In the genomic region with DNA sequence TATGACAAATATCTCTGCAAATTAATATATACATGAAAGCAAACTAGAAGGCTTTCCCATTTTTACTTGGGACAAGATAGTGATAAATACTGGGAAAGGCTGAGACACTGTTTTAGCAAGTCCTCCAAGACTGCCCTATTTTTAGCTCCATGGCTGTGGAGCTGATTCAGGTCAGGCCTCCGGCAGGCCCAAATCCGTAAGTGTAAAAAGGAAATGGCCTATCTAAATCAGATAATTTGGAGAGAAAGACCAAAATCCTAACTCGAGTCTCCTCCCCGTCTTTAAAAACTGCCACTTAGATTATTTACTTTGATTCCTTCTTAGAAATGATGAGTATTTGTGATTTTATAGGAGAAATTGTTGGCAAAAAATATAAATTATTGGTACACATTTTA, we compare ENCODE assay signal across 8 cellular contexts. TPM values are rescaled to one million over a fixed set of nuclear protein-coding genes. Genes with fewer than 3 reads are reported as not detected.
DNase-seq lines count a peak whose midpoint lies in the region; ATAC-seq and TF ChIP-seq lines count a peak whose summit lies in the region.

No MANE protein-coding gene starts in this region.

- peak overlapping the region; percentile 75; the same call in 1 of the 2 replicates for H3K9ac ChIP-seq in ES-I3 (ENCODE audit: low read depth, low read length)

- no peak for TF ChIP-seq POLR2A in esophagus muscularis mucosa (IDR thresholded peaks at IDR 0.05; ENCODE audit: low read depth)
- no peak for TF ChIP-seq POLR2A in prostate gland (IDR thresholded peaks at IDR 0.05)

- intact Hi-C loops in esophagus muscularis mucosa (cut with DNase I) (loop anchor here (5.0 to 10.0 kb wide), 2 partner anchors 80 to 307 kb away; a partner anchor contains a TSS), prostate gland (cut with DNase I) (loop anchor here (5.0 to 10.0 kb wide), 2 partner anchors 305 to 757 kb away; a partner anchor contains a TSS), mucosa of descending colon (cut with DNase I, micrococcal nuclease) (no loop called here)

- TF ChIP-seq CTCF in esophagus muscularis mucosa (IDR thresholded peaks at IDR 0.05), result no peak
- TF ChIP-seq CTCF in prostate gland (IDR thresholded peaks at IDR 0.05), result no peak
- TF ChIP-seq CTCF in mucosa of descending colon (IDR thresholded peaks at IDR 0.05), result no peak

- no peaks in the 10 kb centered on the region; the same call in 1 of the 2 replicates for H3K36me3 ChIP-seq in ES-I3 (ENCODE audit: insufficient read depth, low read length)
- H3K36me3 ChIP-seq in SJCRH30, result peaks cover 5% of the 10 kb centered on the region; the same call in 1 of the 2 replicates
- peaks cover 0 to 17% (median 2%) of the 10 kb centered on the region in 4 donors for H3K36me3 ChIP-seq in esophagus muscularis mucosa
- H3K36me3 ChIP-seq in prostate gland, result no peaks in the 10 kb centered on the region
- H3K36me3 ChIP-seq in mucosa of descending colon (ENCODE audit: low read depth), result no peaks in the 10 kb centered on the region

- peak overlapping the region; percentile 19; the same call in 1 of the 2 replicates for H3K27ac ChIP-seq in SJCRH30
- peak overlapping the region; percentile 96 to 98 (median 98) for H3K27ac ChIP-seq in esophagus muscularis mucosa (replicated peaks in 1 of 4)
- peak overlapping the region; percentile 95 to 96 for H3K27ac ChIP-seq in prostate gland

- DNase-seq in SJCRH30 (peak in 1 of 2 experiments; percentile 9), esophagus muscularis mucosa (ENCODE audit: extremely low spot score) (no peak), prostate gland (ENCODE audit: low spot score) (no peak), NCI-H774 (lab: John Stamatoyannopoulos, UW) (no peak), germinal center (ENCODE audit: low spot score) (no peak), mucosa of descending colon (no peak)

- ATAC-seq in mucosa of descending colon (no peak), HG03520 (IDR thresholded peaks at IDR 0.05; ENCODE audit: unreplicated experiment) (no peak)

- H3K27me3 ChIP-seq in SJCRH30 (no peaks in the 10 kb centered on the region), esophagus muscularis mucosa (no peaks in the 10 kb centered on the region), prostate gland (replicated peaks; ENCODE audit: insufficient read depth) (no peaks in the 10 kb centered on the region)

- 8% methylated on average over 4 of the region's 4 CpGs for WGBS in esophagus muscularis mucosa
- WGBS in prostate gland, result 7% methylated on average over 4 of the region's 4 CpGs

- H3K9me3 ChIP-seq in ES-I3 (ENCODE audit: control insufficient read depth, insufficient read depth, low read length) (no peaks in the 10 kb centered on the region; the same call in 1 of the 2 replicates), SJCRH30 (replicated peaks) (no peaks in the 10 kb centered on the region), esophagus muscularis mucosa (no peaks in the 10 kb centered on the region), prostate gland (no peaks in the 10 kb centered on the region), mucosa of descending colon (no peaks in the 10 kb centered on the region)

- TF ChIP-seq EP300 in esophagus muscularis mucosa (IDR thresholded peaks at IDR 0.05), result no peak

- peak overlapping the region; percentile 88 for H3K4me3 ChIP-seq in SJCRH30
- H3K4me3 ChIP-seq in esophagus muscularis mucosa, result peak overlapping the region; percentile 71 to 91 (median 86)
- H3K4me3 ChIP-seq in prostate gland, result no peak overlapping the region
- H3K4me3 ChIP-seq in mucosa of descending colon, result no peak overlapping the region

- peaks cover 12% of the 10 kb centered on the region; the same call in 1 of the 2 replicates for H3K4me1 ChIP-seq in ES-I3 (ENCODE audit: insufficient read depth, low read length)
- H3K4me1 ChIP-seq in SJCRH30, result peaks cover 6% of the 10 kb centered on the region; the same call in 1 of the 2 replicates
- peaks cover 24 to 51% (median 48%) of the 10 kb centered on the region in 4 donors for H3K4me1 ChIP-seq in esophagus muscularis mucosa
- H3K4me1 ChIP-seq in prostate gland (replicated peaks), result no peaks in the 10 kb centered on the region
- peaks cover 28% of the 10 kb centered on the region for H3K4me1 ChIP-seq in mucosa of descending colon (ENCODE audit: low read depth)

RNA-seq across cellular contexts. Expression of a gene that starts 2.9 kb away (rescaled TPM):
- 23.8 and 30.8 TPM in 2 replicates for total RNA-seq in SJCRH30 (2014; rRNA removed; shearing (Covaris generic))
- total RNA-seq in esophagus muscularis mucosa (10 to 100 TPM; 29.8 to 49.1 (median 38.3) TPM), prostate gland (10 to 100 TPM; 22.2 to 43.2 TPM), mucosa of descending colon (10 to 100 TPM; 29.9 to 52.9 (median 38.4) TPM)

Comparison
In these comparisons a context has a peak if more than half of its experiments do, and no peak if none do; other contexts are left out.
1. H3K27ac ChIP-seq: peak in every context shown above with its lines; median percentile 98 in esophagus muscularis mucosa; 96 in prostate gland; 19 in SJCRH30.
2. H3K4me3 ChIP-seq: peak in SJCRH30 (single experiment) and esophagus muscularis mucosa (4 of 4); none in prostate gland (0 of 2) and mucosa of descending colon (single experiment).
3. intact Hi-C loops: an anchor here in esophagus muscularis mucosa (5.0 to 10.0 kb wide) and prostate gland (5.0 to 10.0 kb wide); none called in mucosa of descending colon.